Comparison of ENCODE assay signal across 16 cellular contexts in genomic region chr9:133758228-133758627, GRCh38. TPM values are rescaled to one million over a fixed set of nuclear protein-coding genes. Genes with fewer than 3 reads are reported as not detected.
A peak's percentile ranks its signal among the peaks of the same experiment; 100 is the strongest.
DNase-seq lines count a peak whose midpoint lies in the region; ATAC-seq, FAIRE-seq and TF ChIP-seq lines count a peak whose summit lies in the region.
"Had no signal": no experiment of that assay in that cellular context is flagged by ENCODE, and none has a peak within 500 bp of the region (broad histone marks: within the 10 kb centered on the region; RNA-seq: fewer than 3 reads in every experiment).

No MANE protein-coding gene starts in this region.

- TF ChIP-seq RAD21 in HepG2 (CRISPR knock-in tag; IDR thresholded peaks at IDR 0.05): no peak

- no peak overlapping the region for H3K4me3 ChIP-seq in BE2C (ENCODE audit: low read depth, low read length)
- no peak overlapping the region for H3K4me3 ChIP-seq in HepG2 (replicated peaks in 1 of 3; ENCODE audit: insufficient read depth in 1 of 3, low read depth in 2 of 3, low read length in 3 of 3)
- H3K4me3 ChIP-seq: PC-9 had no signal

- H3K79me2 ChIP-seq in HepG2 (ENCODE audit: insufficient read depth, low read length): no peaks in the 10 kb centered on the region

- DNase-seq in BE2C (peak; percentile 57), RWPE1 (ENCODE audit: low spot score) (no peak), HepG2 (ENCODE audit: low spot score) (no peak), epidermal melanocyte (ENCODE audit: insufficient read length, low spot score) (no peak)
- DNase-seq in stimulated activated CD8-positive, alpha-beta memory T cell treated with anti-CD3 and anti-CD28 coated beads, Interleukin-4, amount 100 ng/mL, for 48 hours: peak; percentile 7
- no peak for DNase-seq in activated naive CD8-positive, alpha-beta T cell treated with anti-CD3 and anti-CD28 coated beads, Interleukin-2, amount 50 U/mL, for 24 hours
- DNase-seq: AML-193; CD4-positive, alpha-beta memory T cell; Karpas-422; MM.1S; NCI-H1105 treated with DMSO at 0.1 percent for 48 hours; NCI-H187; PC-9 had no signal

- H3K9ac ChIP-seq in HepG2 (ENCODE audit: insufficient read depth, low read depth, low read length): no peak overlapping the region

- TF ChIP-seq EP300 in HepG2 (IDR thresholded peaks at IDR 0.05; ENCODE audit: low read depth in 2 of 2, low read length in 2 of 2): no peak
- TF ChIP-seq EP300 in HepG2 (CRISPR knock-in tag; IDR thresholded peaks at IDR 0.05; ENCODE audit: borderline replicate concordance): no peak

- peaks cover 17% of the 10 kb centered on the region for H3K36me3 ChIP-seq in BE2C
- 0 out of 5 replicates have a peak, but pooled peaks cover 0 to 8% of the 10 kb centered on the region in 2 experiments for H3K36me3 ChIP-seq in HepG2 (replicated peaks in 1 of 2; ENCODE audit: control insufficient read depth in 1 of 2, insufficient read depth in 2 of 2, low read length in 2 of 2)

- H3K36me3 Mint-ChIP-seq in activated naive CD8-positive, alpha-beta T cell treated with anti-CD3 and anti-CD28 coated beads, Interleukin-2, amount 50 U/mL, for 24 hours (ENCODE audit: low read depth): no peaks in the 10 kb centered on the region
- H3K36me3 Mint-ChIP-seq: CD4-positive, alpha-beta memory T cell had no signal

- H3K27me3 ChIP-seq in BE2C (no peaks in the 10 kb centered on the region), HepG2 (ENCODE audit: control insufficient read depth in 1 of 2, insufficient read depth in 2 of 2, low read length in 2 of 2) (no peaks in the 10 kb centered on the region)

- H3K27ac ChIP-seq in RWPE1: peak overlapping the region; percentile 37; the same call in 1 of the 2 replicates
- H3K27ac ChIP-seq in HepG2 (ENCODE audit: extremely low read length, insufficient read depth, low read length): peak overlapping the region; percentile 26
- H3K27ac ChIP-seq: PC-9 had no signal

- H3K27ac Mint-ChIP-seq in activated naive CD8-positive, alpha-beta T cell treated with anti-CD3 and anti-CD28 coated beads, Interleukin-2, amount 50 U/mL, for 24 hours: no peak overlapping the region

- FAIRE-seq in HepG2 (lab: Jason Lieb, UNC): no peak
- FAIRE-seq: H54 had no signal

- no peak overlapping the region for H3K4me2 ChIP-seq in HepG2 (ENCODE audit: low read depth, low read length)
- H3K4me2 ChIP-seq: PC-9 had no signal

- POLR2A ChIA-PET in RWPE1 (lab: Yijun Ruan, JAX; ENCODE audit: low non-redundant PET): no interaction called here
- POLR2A ChIA-PET in HepG2 (lab: Yijun Ruan, JAX): interaction anchor here (1.9 kb wide), 1 partner anchor 20 kb away, joined by 5 read pairs; the partner anchor contains the start of gene SARDH

- no peak overlapping the region for H3K4me3 Mint-ChIP-seq in activated naive CD8-positive, alpha-beta T cell treated with anti-CD3 and anti-CD28 coated beads, Interleukin-2, amount 50 U/mL, for 24 hours
- H3K4me3 Mint-ChIP-seq: CD4-positive, alpha-beta memory T cell had no signal

- H3K4me1 ChIP-seq in BE2C: no peaks in the 10 kb centered on the region; the same call in 1 of the 2 replicates
- H3K4me1 ChIP-seq in HepG2 (ENCODE audit: insufficient read depth, low read length): peaks cover 35% of the 10 kb centered on the region

- no peaks in the 10 kb centered on the region for H4K20me1 ChIP-seq in HepG2 (ENCODE audit: insufficient read depth, low read length)

- no peaks in the 10 kb centered on the region for H3K9me3 Mint-ChIP-seq in activated naive CD8-positive, alpha-beta T cell treated with anti-CD3 and anti-CD28 coated beads, Interleukin-2, amount 50 U/mL, for 24 hours
- H3K9me3 Mint-ChIP-seq: CD4-positive, alpha-beta memory T cell had no signal

- CTCF ChIA-PET in RWPE1 (lab: Yijun Ruan, JAX) (interaction anchor here (0.6 kb wide), 1 partner anchor 15 kb away, joined by 3 read pairs; no protein-coding TSS in a partner anchor), HepG2 (lab: Yijun Ruan, JAX; ENCODE audit: low intra/inter-chr PET ratio, low total read pairs) (no interaction called here)

- in situ Hi-C loops in HepG2 (cut with HindIII; ENCODE audit: extremely low pct_ligation_motif_present, low pct_unique_long_range_greater_than_20kb): no loop called here

- H2AFZ ChIP-seq in HepG2 (ENCODE audit: low read length): no peak overlapping the region
- H2AFZ ChIP-seq: PC-9 had no signal

- no peak for TF ChIP-seq POLR2A in HepG2 (IDR thresholded peaks at IDR 0.05; ENCODE audit: insufficient read depth in 1 of 2, low read depth in 2 of 2, low read length in 2 of 2)

- TF ChIP-seq CTCF in BE2C (IDR thresholded peaks at IDR 0.05; ENCODE audit: low read depth, low read length): no peak
- no peak for TF ChIP-seq CTCF in RWPE1 (conservative IDR thresholded peaks at IDR 0.05; ENCODE audit: low read depth)
- TF ChIP-seq CTCF in HepG2 (CRISPR knock-in tag; IDR thresholded peaks at IDR 0.05): no peak

- H3K9me3 ChIP-seq in BE2C: no peaks in the 10 kb centered on the region
- H3K9me3 ChIP-seq in HepG2 (ENCODE audit: low read length): no peaks in the 10 kb centered on the region

- peaks cover 15% of the 10 kb centered on the region for H3K27me3 Mint-ChIP-seq in activated naive CD8-positive, alpha-beta T cell treated with anti-CD3 and anti-CD28 coated beads, Interleukin-2, amount 50 U/mL, for 24 hours

- intact Hi-C loops in HepG2 (cut with micrococcal nuclease; ENCODE audit: unreplicated experiment): no loop called here

- no TSS peak for BruUV-seq in HepG2 (replicated peaks; lab: Mats Ljungman, UMichigan)

- WGBS in HepG2 (ENCODE audit: low lambda C conversion rate): 88% methylated on average over 7 of the region's 7 CpGs

- no peaks in the 10 kb centered on the region for H3K4me1 Mint-ChIP-seq in activated naive CD8-positive, alpha-beta T cell treated with anti-CD3 and anti-CD28 coated beads, Interleukin-2, amount 50 U/mL, for 24 hours

- ATAC-seq in HepG2: no peak
- no peak for ATAC-seq in activated naive CD8-positive, alpha-beta T cell treated with anti-CD3 and anti-CD28 coated beads, Interleukin-2, amount 50 U/mL, for 24 hours
- no peak for ATAC-seq in HG03159 (IDR thresholded peaks at IDR 0.05; ENCODE audit: unreplicated experiment)
- ATAC-seq: Right ventricle myocardium inferior had no signal

TF ChIP-seq in HepG2, 621 proteins besides CTCF, POLR2A, EP300 and RAD21 (continues in another document):
- TF ChIP-seq ZNF598 (CRISPR knock-in tag; IDR thresholded peaks at IDR 0.05; ENCODE audit: borderline replicate concordance) (no peak), SP4 (CRISPR knock-in tag; IDR thresholded peaks at IDR 0.05) (no peak), ZNF512 (CRISPR knock-in tag; IDR thresholded peaks at IDR 0.05) (no peak), REXO4 (CRISPR knock-in tag; IDR thresholded peaks at IDR 0.05; ENCODE audit: borderline replicate concordance) (no peak), HMG20A (CRISPR knock-in tag; IDR thresholded peaks at IDR 0.05; ENCODE audit: borderline replicate concordance) (no peak), JUNB (CRISPR knock-in tag; IDR thresholded peaks at IDR 0.05; ENCODE audit: borderline replicate concordance) (no peak), ZNF326 (CRISPR knock-in tag; IDR thresholded peaks at IDR 0.05; ENCODE audit: borderline replicate concordance) (no peak)

RNA-seq across cellular contexts. Expression of gene SARDH, which starts 20.1 kb away (rescaled TPM):
- 6.3 TPM for polyA plus RNA-seq in BE2C (2012; ENCODE audit: insufficient read depth, insufficient read length, low read depth)
- 32.5 and 34.9 TPM in 2 replicates for total RNA-seq in HepG2 (2016; rRNA removed; fragmentation: Illumina TruSeq; extraction: Trizol)
- 5.5 and 6.4 TPM in 2 replicates for total RNA-seq in HepG2 (2016; cell fraction: cytosol; rRNA removed; fragmentation: Illumina TruSeq; extraction: Trizol; ENCODE audit: low read depth)
- total RNA-seq in HepG2 (2016; cell fraction: insoluble cytoplasmic fraction; rRNA removed; fragmentation: Illumina TruSeq; extraction: Trizol): 25.6 and 34.1 TPM in 2 replicates
- total RNA-seq in HepG2 (2016; cell fraction: membrane; rRNA removed; fragmentation: Illumina TruSeq; extraction: Trizol): 13.0 TPM in 2 replicates
- 26.8 and 31.9 TPM in 2 replicates for total RNA-seq in HepG2 (2016; cell fraction: nucleus; rRNA removed; fragmentation: Illumina TruSeq; extraction: Trizol)
- polyA plus RNA-seq in HepG2 (2011; rRNA removed): 11.6 and 15.6 TPM in 2 replicates
- 6.1 and 10.1 TPM in 2 replicates for polyA plus RNA-seq in HepG2 (2011; cell fraction: cytosol; rRNA removed)
- polyA plus RNA-seq in HepG2 (2011; cell fraction: nucleus; rRNA removed): 107 and 130 TPM in 2 replicates
- polyA plus RNA-seq in HepG2 (2012): 20.2 and 23.9 TPM in 2 replicates
- polyA plus RNA-seq in HepG2 (2016; cell fraction: cytosol; fragmentation: Illumina TruSeq; extraction: Trizol; ENCODE audit: low read depth): 4.0 and 4.1 TPM in 2 replicates
- 23.4 and 31.6 TPM in 2 replicates for polyA plus RNA-seq in HepG2 (2016; cell fraction: insoluble cytoplasmic fraction; fragmentation: Illumina TruSeq; extraction: Trizol; ENCODE audit: low read depth)
- 7.8 and 8.3 TPM in 2 replicates for polyA plus RNA-seq in HepG2 (2016; cell fraction: membrane; fragmentation: Illumina TruSeq; extraction: Trizol; ENCODE audit: low read depth)
- polyA plus RNA-seq in HepG2 (2016; cell fraction: nucleus; fragmentation: Illumina TruSeq; extraction: Trizol; ENCODE audit: insufficient read depth, low read depth): 46.0 and 50.9 TPM in 2 replicates
- polyA minus RNA-seq in HepG2 (2011; rRNA and poly(A)+ RNA removed; ENCODE audit: low replicate concordance): 55.5 TPM in 1 of 2 replicates, not detected in the other
- 17.1 and 19.0 TPM in 2 replicates for polyA minus RNA-seq in HepG2 (2011; cell fraction: cytosol; rRNA and poly(A)+ RNA removed)
- polyA minus RNA-seq in HepG2 (2011; cell fraction: nucleus; rRNA and poly(A)+ RNA removed): 35.9 and 37.7 TPM in 2 replicates

Comparison
In these comparisons a context has a peak if more than half of its experiments do, and no peak if none do; other contexts are left out.
1. DNase-seq: peak in BE2C (single experiment) and stimulated activated CD8-positive, alpha-beta memory T cell treated with anti-CD3 and anti-CD28 coated beads, Interleukin-4, amount 100 ng/mL, for 48 hours (single experiment); none in RWPE1 (single experiment), HepG2 (single experiment), epidermal melanocyte (single experiment) and activated naive CD8-positive, alpha-beta T cell treated with anti-CD3 and anti-CD28 coated beads, Interleukin-2, amount 50 U/mL, for 24 hours (single experiment).